In genomic region chr7:149741629-149742028, GRCh38 we compare ENCODE assay signal across 9 cellular contexts. TPM values are rescaled to one million over a fixed set of nuclear protein-coding genes. Genes with fewer than 3 reads are reported as not detected.
DNase-seq lines count a peak whose midpoint lies in the region; ATAC-seq, FAIRE-seq and TF ChIP-seq lines count a peak whose summit lies in the region.
"Had no signal": no experiment of that assay in that cellular context is flagged by ENCODE, and none has a peak within 500 bp of the region (broad histone marks: within the 10 kb centered on the region; RNA-seq: fewer than 3 reads in every experiment).

No MANE protein-coding gene starts in this region.

- no peaks in the 10 kb centered on the region for H3K36me3 Mint-ChIP-seq in activated naive CD8-positive, alpha-beta T cell treated with anti-CD3 and anti-CD28 coated beads for 36 hours

- H3K4me1 ChIP-seq in right lobe of liver (peaks cover 0 to 5% (median 0%) of the 10 kb centered on the region in 4 donors), kidney (ENCODE audit: control insufficient read depth in 1 of 2, insufficient read depth in 1 of 2, low read depth in 1 of 2, low read length in 2 of 2) (peaks cover 0 to 3% of the 10 kb centered on the region in 2 donors)

- H3K36me3 ChIP-seq in right lobe of liver (no peaks in the 10 kb centered on the region), kidney (ENCODE audit: control insufficient read depth in 1 of 2, insufficient read depth in 2 of 2, low read length in 2 of 2) (no peaks in the 10 kb centered on the region)

- H3K27ac ChIP-seq in right lobe of liver (no peak overlapping the region), kidney (ENCODE audit: low read depth in 2 of 2, low read length in 2 of 2) (no peak overlapping the region)

- WGBS in right lobe of liver (ENCODE audit: insufficient coverage, low coverage, low lambda C conversion rate, missing lambda C conversion rate) = 22% methylated on average over 1 of the region's 13 CpGs

- H3K9me3 Mint-ChIP-seq in activated naive CD8-positive, alpha-beta T cell treated with anti-CD3 and anti-CD28 coated beads for 36 hours = no peaks in the 10 kb centered on the region

- intact Hi-C loops in right lobe of liver (cut with DNase I) = no loop called here
- intact Hi-C loops in kidney (cut with DNase I) = no loop called here

- TF ChIP-seq POLR2A in right lobe of liver (IDR thresholded peaks at IDR 0.05) = no peak

- H3K27me3 ChIP-seq in right lobe of liver = no peaks in the 10 kb centered on the region

- no peak overlapping the region for H3K27ac Mint-ChIP-seq in activated naive CD8-positive, alpha-beta T cell treated with anti-CD3 and anti-CD28 coated beads for 36 hours

- TF ChIP-seq CTCF in right lobe of liver (IDR thresholded peaks at IDR 0.05) (no peak), kidney (IDR thresholded peaks at IDR 0.05; ENCODE audit: borderline replicate concordance, extremely low read depth, insufficient read depth) (no peak)

- peak overlapping the region; percentile 73 for H3K4me3 Mint-ChIP-seq in activated naive CD8-positive, alpha-beta T cell treated with anti-CD3 and anti-CD28 coated beads for 36 hours

- no peaks in the 10 kb centered on the region for H3K9me3 ChIP-seq in right lobe of liver
- no peaks in the 10 kb centered on the region for H3K9me3 ChIP-seq in kidney (ENCODE audit: control insufficient read depth in 1 of 2, low read length in 2 of 2)

- H3K27me3 Mint-ChIP-seq in activated naive CD8-positive, alpha-beta T cell treated with anti-CD3 and anti-CD28 coated beads for 36 hours = peaks cover 63% of the 10 kb centered on the region

- H3K9ac ChIP-seq in kidney (ENCODE audit: low read length in 2 of 2) = peak overlapping the region in 1 of 2 donors; percentile 59

- DNase-seq in DMS 273 treated with DMSO at 0.1 percent for 48 hours (lab: John Stamatoyannopoulos, UW) (peak; percentile 49), LHCN-M2 (ENCODE audit: low read depth) (peak; percentile 41), right lobe of liver (no peak), NCI-H187 (lab: John Stamatoyannopoulos, UW) (no peak), kidney (no peak), T1000 (lab: John Stamatoyannopoulos, UW) (no peak), islet precursor cell (no peak)
- DNase-seq in activated naive CD8-positive, alpha-beta T cell treated with anti-CD3 and anti-CD28 coated beads for 36 hours = no peak

- H3K4me3 ChIP-seq in right lobe of liver = peak overlapping the region in 2 of 3 donors; percentile 10 to 25
- peak overlapping the region in 1 of 2 donors; percentile 67 for H3K4me3 ChIP-seq in kidney (ENCODE audit: low read length in 2 of 2)
- H3K4me3 ChIP-seq: lung had no signal

- peaks cover 11% of the 10 kb centered on the region for H3K4me1 Mint-ChIP-seq in activated naive CD8-positive, alpha-beta T cell treated with anti-CD3 and anti-CD28 coated beads for 36 hours

- peak; percentile 58 to 81 (median 75) for ATAC-seq in right lobe of liver

- FAIRE-seq in kidney (lab: Jason Lieb, UNC) = no peak

RNA-seq across cellular contexts. Expression of gene ZNF467, which starts 31.8 kb away (rescaled TPM):
- total RNA-seq in LHCN-M2 (2014; rRNA removed) (0.26 TPM in 1 of 2 replicates, not detected in the other), right lobe of liver (10 to 100 TPM in 1 of 6 experiments, 1 to 10 TPM in 5; 3.6 to 14.6 (median 5.8) TPM), kidney (24.5 TPM)
- polyA plus RNA-seq in LHCN-M2 (2012) = 0.07 TPM
- under 1 TPM; 0.21 to 0.22 TPM for total RNA-seq in activated naive CD8-positive, alpha-beta T cell treated with anti-CD3 and anti-CD28 coated beads for 36 hours
- polyA plus RNA-seq in kidney (ENCODE audit: insufficient read depth, low read depth, low replicate concordance) = 15.0 TPM

Comparison
In these comparisons a context has a peak if more than half of its experiments do, and no peak if none do; other contexts are left out.
1. DNase-seq: peak in DMS 273 treated with DMSO at 0.1 percent for 48 hours (single experiment) and LHCN-M2 (single experiment); none in activated naive CD8-positive, alpha-beta T cell treated with anti-CD3 and anti-CD28 coated beads for 36 hours (single experiment), right lobe of liver (0 of 3), NCI-H187 (0 of 2), kidney (single experiment), T1000 (single experiment) and islet precursor cell (single experiment).